ENCODE assay signal across 8 cellular contexts in genomic region chr2:84905181-84906107, GRCh38. TPM values are rescaled to one million over a fixed set of nuclear protein-coding genes. Genes with fewer than 3 reads are reported as not detected.
DNase-seq lines count a peak whose midpoint lies in the region; ATAC-seq and TF ChIP-seq lines count a peak whose summit lies in the region.

TMSB10 (plus strand) TSS chr2:84905656.

- peak within 1 kb of the TSS; percentile 90 to 97 (median 92) for H3K4me3 Mint-ChIP-seq in immature natural killer cell

- H3K4me1 ChIP-seq in A673 (ENCODE audit: insufficient read depth, low read length, poor library complexity, severe bottlenecking) (peaks cover 13% of the 10 kb centered on the region), breast epithelium (no peaks in the 10 kb centered on the region), spleen (peaks cover 13 to 58% (median 31%) of the 10 kb centered on the region in 6 donors)

- no peaks in the 10 kb centered on the region for H3K9me3 ChIP-seq in A673 (ENCODE audit: low read depth, low read length, poor library complexity, severe bottlenecking)
- no peaks in the 10 kb centered on the region for H3K9me3 ChIP-seq in breast epithelium
- no peaks in the 10 kb centered on the region for H3K9me3 ChIP-seq in spleen

- no peaks in the 10 kb centered on the region for H3K27me3 ChIP-seq in A673 (replicated peaks; ENCODE audit: insufficient read depth, low read depth, low read length, poor library complexity)
- no peaks in the 10 kb centered on the region for H3K27me3 ChIP-seq in breast epithelium
- H3K27me3 ChIP-seq in spleen (replicated peaks in 1 of 7) = no peaks in the 10 kb centered on the region

- peaks cover 2 to 23% (median 13%) of the 10 kb centered on the region in 6 donors for H3K9me3 Mint-ChIP-seq in immature natural killer cell

- peaks cover 3 to 8% (median 7%) of the 10 kb centered on the region in 3 donors for H3K36me3 Mint-ChIP-seq in immature natural killer cell

- peaks cover 66 to 79% of the 10 kb centered on the region in 2 donors for H3K4me1 Mint-ChIP-seq in immature natural killer cell

- peak; percentile 79 for TF ChIP-seq POLR2A in breast epithelium (IDR thresholded peaks at IDR 0.05)
- TF ChIP-seq POLR2A in spleen (IDR thresholded peaks at IDR 0.05) = peak; percentile 79 to 96 (median 87)

- peaks cover 9% of the 10 kb centered on the region for H3K36me3 ChIP-seq in A673 (ENCODE audit: insufficient read depth, low read length, poor library complexity, severe bottlenecking)
- no peaks in the 10 kb centered on the region for H3K36me3 ChIP-seq in breast epithelium
- peaks cover 0 to 6% (median 0%) of the 10 kb centered on the region in 6 donors for H3K36me3 ChIP-seq in spleen

- peak; percentile 90 for DNase-seq in A673 (ENCODE audit: low spot score)
- DNase-seq in NCI-H2171 treated with DMSO at 0.1 percent for 48 hours (lab: John Stamatoyannopoulos, UW) = peak; percentile 73
- peak; percentile 83 to 89 for DNase-seq in breast epithelium (ENCODE audit: low spot score in 2 of 2)
- DNase-seq in immature natural killer cell = peak; percentile 89 to 91 (median 90)
- DNase-seq in spleen = peak; percentile 97

- peak within 1 kb of the TSS; percentile 86 to 96 (median 92) for H3K27ac Mint-ChIP-seq in immature natural killer cell

- intact Hi-C loops in A673 (cut with micrococcal nuclease; ENCODE audit: unreplicated experiment) (loop anchor here (2.0 kb wide), 1 partner anchor 19 kb away; no protein-coding TSS in a partner anchor), breast epithelium (cut with DNase I; ENCODE audit: low total_unique reads) (no loop called here), spleen (cut with DNase I; ENCODE audit: low total_unique reads) (no loop called here)

- no TSS peak for BruUV-seq in A673 (replicated peaks; lab: Mats Ljungman, UMichigan)

- POLR2A ChIA-PET in A673 (lab: Charles Lee; ENCODE audit: low non-redundant PET) = interaction anchor here (0.6 to 1.4 kb wide), 4 partner anchors 8 to 27 kb away, joined by 3 to 5 read pairs (median 5); no protein-coding TSS in a partner anchor

- peaks cover 27 to 49% (median 37%) of the 10 kb centered on the region in 3 donors for H3K27me3 Mint-ChIP-seq in immature natural killer cell (ENCODE audit: low read depth in 3 of 3)

- peak within 1 kb of the TSS; percentile 96 for H3K4me3 ChIP-seq in A673 (ENCODE audit: low read depth, low read length, poor library complexity, severe bottlenecking)
- H3K4me3 ChIP-seq in WI38 (ENCODE audit: low read depth, low read length) = peak within 1 kb of the TSS; percentile 96
- peak within 1 kb of the TSS; percentile 98 to 100 (median 100) for H3K4me3 ChIP-seq in breast epithelium
- peak within 1 kb of the TSS; percentile 76 to 99 (median 96) for H3K4me3 ChIP-seq in spleen

- ATAC-seq in GM18519 (IDR thresholded peaks at IDR 0.05; ENCODE audit: low FRiP score, unreplicated experiment) (peak; percentile 50), HG03045 (IDR thresholded peaks at IDR 0.05; ENCODE audit: unreplicated experiment) (peak; percentile 74)

- peak within 1 kb of the TSS; percentile 96 for H3K27ac ChIP-seq in A673 (ENCODE audit: low read depth, low read length, poor library complexity, severe bottlenecking)
- H3K27ac ChIP-seq in breast epithelium = peak within 1 kb of the TSS; percentile 95 to 96
- H3K27ac ChIP-seq in spleen = peak within 1 kb of the TSS; percentile 92 to 99 (median 97)

- TF ChIP-seq CTCF in A673 (conservative IDR thresholded peaks at IDR 0.05; ENCODE audit: low read depth, low read length) (no peak), WI38 (IDR thresholded peaks at IDR 0.05; ENCODE audit: low read depth, low read length) (no peak), breast epithelium (IDR thresholded peaks at IDR 0.05) (no peak), spleen (IDR thresholded peaks at IDR 0.05 in 8 of 11, conservative IDR thresholded peaks at IDR 0.05 in 3 of 11) (peak in 7 of 11 experiments; percentile 27 to 65 (median 48))

- 0 to 1% (median 1%) methylated on average over 47 to 94 of the region's 94 CpGs for WGBS in spleen, 5 donors

- CTCF ChIA-PET in A673 (lab: Charles Lee) = interaction anchor here (1.0 to 1.2 kb wide), 2 partner anchors 21 to 23 kb away, joined by 3 to 4 read pairs; no protein-coding TSS in a partner anchor

RNA-seq across cellular contexts. Expression of gene TMSB10, which starts in this region (rescaled TPM):
- 2,146 and 2,488 TPM in 2 replicates for total RNA-seq in A673 (2021)
- total RNA-seq in breast epithelium = 1,000 to 10,000 TPM; 1,918 to 5,529 (median 3,700) TPM
- polyA plus RNA-seq in immature natural killer cell = 1,000 to 10,000 TPM; 4,386 to 7,531 (median 5,397) TPM
- 1,000 to 10,000 TPM; 1,416 to 3,222 (median 1,664) TPM for total RNA-seq in spleen
- polyA plus RNA-seq in spleen = 1,000 to 10,000 TPM; 2,869 to 3,827 (median 3,008) TPM

Comparison
In these comparisons a context has a peak if more than half of its experiments do, and no peak if none do; other contexts are left out.
1. Peak in every context shown above with its lines: DNase-seq, ATAC-seq, H3K4me3 ChIP-seq and H3K27ac ChIP-seq.
2. CTCF ChIP-seq: peak in spleen (7 of 11); none in A673 (single experiment), WI38 (single experiment) and breast epithelium (0 of 3).